ENCODE assay signal across 9 cellular contexts in the genomic region with DNA sequence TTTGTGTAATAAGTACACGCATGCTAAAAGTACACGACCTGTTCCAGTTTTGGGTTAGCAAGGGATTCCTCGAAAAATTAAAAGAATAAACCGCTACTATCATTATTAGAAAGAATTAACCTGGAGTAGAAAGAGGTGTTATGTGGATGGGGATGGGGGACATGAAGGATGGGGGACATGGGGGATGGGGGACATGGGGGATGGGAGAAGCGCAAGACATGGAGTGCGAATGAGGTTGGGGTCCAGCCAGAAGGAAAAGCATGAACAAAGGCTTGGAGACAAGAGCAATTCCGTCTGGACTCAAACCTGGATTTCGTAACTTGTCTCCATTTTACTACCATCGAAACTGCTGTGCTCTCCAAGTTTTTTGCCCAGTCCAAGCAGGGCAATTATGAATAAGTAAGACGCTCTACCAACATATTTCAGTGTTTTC. TPM values are rescaled to one million over a fixed set of nuclear protein-coding genes. Genes with fewer than 3 reads are reported as not detected.
A peak's percentile ranks its signal among the peaks of the same experiment; 100 is the strongest.
DNase-seq lines count a peak whose midpoint lies in the region; ATAC-seq and TF ChIP-seq lines count a peak whose summit lies in the region.
"Had no signal": no experiment of that assay in that cellular context is flagged by ENCODE, and none has a peak within 500 bp of the region (broad histone marks: within the 10 kb centered on the region; RNA-seq: fewer than 3 reads in every experiment).

No MANE protein-coding gene starts in this region.

- H3K9me3 ChIP-seq in MG63 (no peaks in the 10 kb centered on the region; the same call in 1 of the 2 replicates), mucosa of descending colon (no peaks in the 10 kb centered on the region)

- no peaks in the 10 kb centered on the region for H3K27me3 ChIP-seq in MG63

- DNase-seq in MG63: no peak
- DNase-seq in choroid plexus epithelial cell (ENCODE audit: low read depth): no peak
- DNase-seq in mucosa of descending colon: peak in 1 of 3 donors; percentile 25
- DNase-seq in SW480 (ENCODE audit: low spot score): no peak
- DNase-seq in NAMALWA (ENCODE audit: low spot score): no peak
- no peak for DNase-seq in islet precursor cell

- H3K36me3 ChIP-seq in MG63: peaks cover 7% of the 10 kb centered on the region; the same call in 1 of the 2 replicates
- H3K36me3 ChIP-seq in mucosa of descending colon (ENCODE audit: low read depth): no peaks in the 10 kb centered on the region

- peak overlapping the region; percentile 73 for H3K4me3 ChIP-seq in GM08714 (ENCODE audit: low read length)
- peak overlapping the region; percentile 94 for H3K4me3 ChIP-seq in MG63
- peak overlapping the region; percentile 88 for H3K4me3 ChIP-seq in choroid plexus epithelial cell (ENCODE audit: low read depth, low read length)
- no peak overlapping the region for H3K4me3 ChIP-seq in mucosa of descending colon

- ATAC-seq in mucosa of descending colon (peak; percentile 1), HG03108 (IDR thresholded peaks at IDR 0.05; ENCODE audit: unreplicated experiment) (no peak)

- intact Hi-C loops in mucosa of descending colon (cut with DNase I, micrococcal nuclease): no loop called here

- TF ChIP-seq CTCF in choroid plexus epithelial cell (conservative IDR thresholded peaks at IDR 0.05; ENCODE audit: low read depth, low read length) (no peak), mucosa of descending colon (IDR thresholded peaks at IDR 0.05) (no peak)

- peaks cover 10% of the 10 kb centered on the region for H3K4me1 ChIP-seq in mucosa of descending colon (ENCODE audit: low read depth)

RNA-seq across cellular contexts. Expression of a gene that starts 0.6 kb away (rescaled TPM):
- 138 and 140 TPM in 2 replicates for total RNA-seq in MG63 (2014; rRNA removed; shearing (Covaris generic); ENCODE audit: low replicate concordance)
- total RNA-seq in mucosa of descending colon: 10 to 100 TPM; 37.5 to 61.3 (median 49.3) TPM

RNA-seq across cellular contexts. Expression of a gene that starts 3.0 kb away (rescaled TPM):
- not detected in 2 replicates for total RNA-seq in MG63 (2014; rRNA removed; shearing (Covaris generic); ENCODE audit: low replicate concordance)
- not detected for total RNA-seq in mucosa of descending colon
- total RNA-seq: T-helper 1 cell treated with Interleukin-12 subunit alpha and Interleukin-12 subunit beta and Interleukin-4 antibody, amounts not matched to agents 30 ng/mL and 1 ng/mL, for 36 hours had no signal

RNA-seq across cellular contexts. Expression of a gene that starts 46.0 kb away (rescaled TPM):
- not detected in 2 replicates for total RNA-seq in MG63 (2014; rRNA removed; shearing (Covaris generic); ENCODE audit: low replicate concordance)
- total RNA-seq in mucosa of descending colon: not detected
- total RNA-seq: T-helper 1 cell treated with Interleukin-12 subunit alpha and Interleukin-12 subunit beta and Interleukin-4 antibody, amounts not matched to agents 30 ng/mL and 1 ng/mL, for 36 hours had no signal
